Comparison of ENCODE assay signal across 24 cellular contexts in genomic region chr1:173314656-173315055, GRCh38.
"Had no signal": no experiment of that assay in that cellular context is flagged by ENCODE, and none has a peak within 500 bp of the region (broad histone marks: within the 10 kb centered on the region; RNA-seq: fewer than 3 reads in every experiment).

No MANE protein-coding gene starts in this region.

- H3K9me3 ChIP-seq: esophagus muscularis mucosa, gastrocnemius medialis, left lung, mucosa of descending colon had no signal

- FAIRE-seq: colon, endothelial cell of umbilical vein, islet of Langerhans, keratinocyte had no signal

- H3K27ac ChIP-seq: coronary artery, dorsolateral prefrontal cortex, esophagus muscularis mucosa, foreskin keratinocyte, gastrocnemius medialis, heart right ventricle, left lung, lower lobe of right lung had no signal

- H3K27me3 Mint-ChIP-seq: naive B cell had no signal

- H3K4me1 Mint-ChIP-seq: naive B cell had no signal

- DNase-seq: dermis blood vessel endothelial cell; dorsolateral prefrontal cortex; effector CD4-positive, alpha-beta T cell; effector memory CD4-positive, alpha-beta T cell; foreskin keratinocyte; gastrocnemius medialis; glutamatergic neuron; head of caudate nucleus; heart right ventricle; hippocampal formation; left cardiac atrium; left lung; left ventricle myocardium superior; lower lobe of right lung; mesenchymal stem cell; mucosa of descending colon; naive B cell had no signal

- H3K4me3 ChIP-seq: coronary artery, dorsolateral prefrontal cortex, esophagus muscularis mucosa, gastrocnemius medialis, heart right ventricle, left lung, lower lobe of right lung, mucosa of descending colon had no signal

- H3K4me1 ChIP-seq: esophagus muscularis mucosa, foreskin keratinocyte, gastrocnemius medialis, heart right ventricle, left lung, lower lobe of right lung had no signal

- ATAC-seq: foreskin keratinocyte, gastrocnemius medialis, heart right ventricle, left cardiac atrium, left lung, left ventricle myocardium superior, lower lobe of right lung, mucosa of descending colon had no signal

- H3K27ac Mint-ChIP-seq: mesothelial cell of epicardium, naive B cell had no signal

- H3K4me3 Mint-ChIP-seq: mesothelial cell of epicardium, naive B cell had no signal
